10 cellular contexts compared by ENCODE assay signal in the genomic region with DNA sequence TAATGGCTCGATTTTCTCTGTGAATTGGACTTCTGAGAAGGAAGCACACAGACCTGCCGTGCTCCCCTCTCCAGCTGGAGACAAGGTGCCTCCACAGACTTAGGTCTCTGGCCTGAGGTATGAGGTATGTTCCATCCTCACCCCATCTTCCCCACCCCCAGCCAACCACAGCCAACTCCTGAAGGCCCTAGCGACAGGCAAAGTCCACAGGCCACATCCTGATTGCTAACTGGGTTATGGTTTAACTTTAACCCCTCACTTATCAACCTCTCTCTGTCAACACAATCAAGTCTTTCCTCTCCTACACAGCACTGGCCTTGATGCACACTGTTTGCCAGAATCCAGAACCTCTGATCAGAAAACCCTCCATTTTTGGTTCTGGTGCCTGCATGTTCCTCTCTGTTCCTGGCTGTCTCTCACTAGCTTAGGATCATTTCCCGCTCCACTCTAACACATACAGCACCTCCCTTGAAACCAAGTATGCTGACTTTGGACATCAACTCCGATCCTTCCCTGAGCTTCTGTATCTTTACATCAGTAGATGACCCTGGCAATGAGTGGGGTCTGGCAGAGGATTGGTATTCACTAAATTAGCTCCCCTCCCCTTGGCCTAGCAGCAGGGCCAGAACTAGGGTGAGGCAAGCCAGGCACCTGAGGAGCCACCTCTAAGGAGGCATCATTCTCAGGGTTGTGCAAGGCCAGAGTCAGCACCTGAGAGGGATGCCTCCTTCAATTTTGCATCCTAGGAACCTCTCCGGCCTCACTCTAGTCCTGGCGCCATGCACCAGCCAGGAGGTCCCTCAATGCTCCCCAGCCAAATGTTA. TPM values are rescaled to one million over a fixed set of nuclear protein-coding genes. Genes with fewer than 3 reads are reported as not detected.
DNase-seq lines count a peak whose midpoint lies in the region; ATAC-seq lines count a peak whose summit lies in the region.
"Had no signal": no experiment of that assay in that cellular context is flagged by ENCODE, and none has a peak within 500 bp of the region (broad histone marks: within the 10 kb centered on the region; RNA-seq: fewer than 3 reads in every experiment).

No MANE protein-coding gene starts in this region.

- H3K4me1 Mint-ChIP-seq in activated T-helper 2 cell treated with anti-CD3 and anti-CD28 coated beads, Interferon-gamma antibody, Interleukin-2, Interleukin-4, amounts not matched to agents 10 μg/mL and 5 μg/mL and 100 μg/mL, durations not matched to agents 14 hours and 24 hours and 36 hours (ENCODE audit: low read depth): peaks cover 38% of the 10 kb centered on the region

- no peak overlapping the region for H3K14ac ChIP-seq in neuronal stem cell (ENCODE audit: low read length)

- no peaks in the 10 kb centered on the region for H3K9me3 ChIP-seq in neuronal stem cell (replicated peaks in 1 of 2; ENCODE audit: control insufficient read depth in 2 of 2, insufficient read depth in 1 of 2, low read depth in 1 of 2, low read length in 2 of 2)
- H3K9me3 ChIP-seq: left ventricle myocardium inferior had no signal

- peaks cover 2 to 57% (median 2%) of the 10 kb centered on the region in 3 experiments for H3K27me3 ChIP-seq in neuronal stem cell (ENCODE audit: control insufficient read depth in 3 of 3, insufficient read depth in 3 of 3, low read depth in 1 of 3, low read length in 3 of 3)

- H3K4me2 ChIP-seq in neuronal stem cell (ENCODE audit: insufficient read depth, low read length, poor library complexity, severe bottlenecking): no peak overlapping the region

- no CpG with 5 or more reads among the region's 7 CpGs for WGBS in neuronal stem cell (ENCODE audit: extremely low coverage in 2 of 2, insufficient read length in 2 of 2, insufficient replicate concordance in 1 of 2), 2 donors

- no peak overlapping the region for H3K27ac ChIP-seq in neuronal stem cell (replicated peaks; ENCODE audit: low read length)
- H3K27ac ChIP-seq: left ventricle myocardium inferior had no signal

- no peak overlapping the region for H3K4me3 ChIP-seq in neuronal stem cell (ENCODE audit: low read length in 2 of 2)
- H3K4me3 ChIP-seq: left ventricle myocardium inferior had no signal

- H3K9me3 Mint-ChIP-seq in activated T-helper 2 cell treated with anti-CD3 and anti-CD28 coated beads, Interferon-gamma antibody, Interleukin-2, Interleukin-4, amounts not matched to agents 10 μg/mL and 5 μg/mL and 100 μg/mL, durations not matched to agents 14 hours and 24 hours and 36 hours: no peaks in the 10 kb centered on the region

- H4K91ac ChIP-seq in neuronal stem cell (ENCODE audit: low read depth, low read length, poor library complexity): no peak overlapping the region

- H2BK12ac ChIP-seq in neuronal stem cell (ENCODE audit: low read length): no peak overlapping the region

- no peak overlapping the region for H3K4me3 Mint-ChIP-seq in activated T-helper 2 cell treated with anti-CD3 and anti-CD28 coated beads, Interferon-gamma antibody, Interleukin-2, Interleukin-4, amounts not matched to agents 10 μg/mL and 5 μg/mL and 100 μg/mL, durations not matched to agents 14 hours and 24 hours and 36 hours (ENCODE audit: low read depth)

- DNase-seq in OCI-M1 (lab: John Stamatoyannopoulos, UW) (peak; percentile 54), neuronal stem cell (ENCODE audit: low spot score) (no peak), cortex of kidney (lab: John Stamatoyannopoulos, UW) (no peak), NCI-H1105 (lab: John Stamatoyannopoulos, UW) (no peak)
- DNase-seq in activated T-helper 2 cell treated with anti-CD3 and anti-CD28 coated beads, Interferon-gamma antibody, Interleukin-2, Interleukin-4, amounts not matched to agents 10 μg/mL and 5 μg/mL and 100 μg/mL, durations not matched to agents 14 hours and 24 hours and 36 hours (ENCODE audit: low spot score): peak; percentile 75
- DNase-seq: DMS 273 treated with DMSO at 0.1 percent for 48 hours, left ventricle myocardium inferior had no signal

- H2AFZ ChIP-seq in neuronal stem cell (ENCODE audit: low read length): no peak overlapping the region

- ATAC-seq in GM18909 (IDR thresholded peaks at IDR 0.05; ENCODE audit: poor library complexity, unreplicated experiment) (peak; percentile 74), GM21529 (IDR thresholded peaks at IDR 0.05; ENCODE audit: unreplicated experiment) (no peak), GM21825 (IDR thresholded peaks at IDR 0.05; ENCODE audit: unreplicated experiment) (no peak)

- no peak overlapping the region for H3K23ac ChIP-seq in neuronal stem cell (ENCODE audit: low read depth, low read length, poor library complexity)

- no peaks in the 10 kb centered on the region for H3K27me3 Mint-ChIP-seq in activated T-helper 2 cell treated with anti-CD3 and anti-CD28 coated beads, Interferon-gamma antibody, Interleukin-2, Interleukin-4, amounts not matched to agents 10 μg/mL and 5 μg/mL and 100 μg/mL, durations not matched to agents 14 hours and 24 hours and 36 hours (ENCODE audit: low read depth)

- H3K4me1 ChIP-seq in neuronal stem cell (ENCODE audit: control insufficient read depth in 2 of 2, insufficient read depth in 1 of 2, low read depth in 1 of 2, low read length in 2 of 2): peaks cover 0 to 2% of the 10 kb centered on the region in 2 donors

- H3K36me3 ChIP-seq in neuronal stem cell (replicated peaks in 1 of 2; ENCODE audit: control insufficient read depth in 2 of 2, insufficient read depth in 2 of 2, low read length in 2 of 2): no peaks in the 10 kb centered on the region
- H3K36me3 ChIP-seq: left ventricle myocardium inferior had no signal

- no peaks in the 10 kb centered on the region for H3K79me1 ChIP-seq in neuronal stem cell (ENCODE audit: low read depth, low read length)

- H2BK15ac ChIP-seq in neuronal stem cell (ENCODE audit: low read length): peak overlapping the region; percentile 37

- H2AK5ac ChIP-seq in neuronal stem cell (ENCODE audit: low read depth, low read length): peak overlapping the region; percentile 13

- no peak overlapping the region for H3K9ac ChIP-seq in neuronal stem cell (ENCODE audit: low read depth, low read length, poor library complexity)

- peaks cover 45% of the 10 kb centered on the region for H3K36me3 Mint-ChIP-seq in activated T-helper 2 cell treated with anti-CD3 and anti-CD28 coated beads, Interferon-gamma antibody, Interleukin-2, Interleukin-4, amounts not matched to agents 10 μg/mL and 5 μg/mL and 100 μg/mL, durations not matched to agents 14 hours and 24 hours and 36 hours (ENCODE audit: low read depth)

- H2BK120ac ChIP-seq in neuronal stem cell (ENCODE audit: low read depth, low read length): no peak overlapping the region

- no peak overlapping the region for H2BK5ac ChIP-seq in neuronal stem cell (ENCODE audit: low read length)

- H3K4ac ChIP-seq in neuronal stem cell (ENCODE audit: low read length): no peak overlapping the region

- no peak overlapping the region for H3K27ac Mint-ChIP-seq in activated T-helper 2 cell treated with anti-CD3 and anti-CD28 coated beads, Interferon-gamma antibody, Interleukin-2, Interleukin-4, amounts not matched to agents 10 μg/mL and 5 μg/mL and 100 μg/mL, durations not matched to agents 14 hours and 24 hours and 36 hours

- intact Hi-C loops in activated T-helper 2 cell treated with anti-CD3 and anti-CD28 coated beads, Interferon-gamma antibody, Interleukin-2, Interleukin-4, amounts not matched to agents 10 μg/mL and 5 μg/mL and 100 μg/mL, durations not matched to agents 14 hours and 24 hours and 36 hours (cut with micrococcal nuclease): loop anchor here (5.0 kb wide), 2 partner anchors 154 to 156 kb away; a partner anchor contains a TSS

- no peak overlapping the region for H4K8ac ChIP-seq in neuronal stem cell (ENCODE audit: low read depth, low read length)

- no peak overlapping the region for H3K18ac ChIP-seq in neuronal stem cell (ENCODE audit: low read length)

RNA-seq across cellular contexts. Expression of a gene that starts 22.0 kb away (rescaled TPM):
- total RNA-seq in activated T-helper 2 cell treated with anti-CD3 and anti-CD28 coated beads, Interferon-gamma antibody, Interleukin-2, Interleukin-4, amounts not matched to agents 10 μg/mL and 5 μg/mL and 100 μg/mL, durations not matched to agents 14 hours and 24 hours and 36 hours: 377 and 389 TPM in 2 replicates
- polyA plus RNA-seq in neuronal stem cell (2013, experiment 1 of 2): 0.03 TPM
- not detected for polyA plus RNA-seq in neuronal stem cell (2013, experiment 2 of 2)

RNA-seq across cellular contexts. Expression of a gene that starts 26.4 kb away (rescaled TPM):
- total RNA-seq in activated T-helper 2 cell treated with anti-CD3 and anti-CD28 coated beads, Interferon-gamma antibody, Interleukin-2, Interleukin-4, amounts not matched to agents 10 μg/mL and 5 μg/mL and 100 μg/mL, durations not matched to agents 14 hours and 24 hours and 36 hours: 0.02 TPM in 1 of 2 replicates, not detected in the other
- polyA plus RNA-seq in neuronal stem cell (2013, experiment 1 of 2): 0.14 TPM
- polyA plus RNA-seq in neuronal stem cell (2013, experiment 2 of 2): 0.14 TPM

RNA-seq across cellular contexts. Expression of a gene that starts 49.4 kb away (rescaled TPM):
- total RNA-seq in activated T-helper 2 cell treated with anti-CD3 and anti-CD28 coated beads, Interferon-gamma antibody, Interleukin-2, Interleukin-4, amounts not matched to agents 10 μg/mL and 5 μg/mL and 100 μg/mL, durations not matched to agents 14 hours and 24 hours and 36 hours: 49.5 and 49.7 TPM in 2 replicates
- polyA plus RNA-seq in neuronal stem cell (2013, experiment 1 of 2): 0.47 TPM
- polyA plus RNA-seq in neuronal stem cell (2013, experiment 2 of 2): 0.47 TPM

RNA-seq across cellular contexts. Expression of a gene that starts 50.2 kb away (rescaled TPM):
- 0.30 and 0.32 TPM in 2 replicates for total RNA-seq in activated T-helper 2 cell treated with anti-CD3 and anti-CD28 coated beads, Interferon-gamma antibody, Interleukin-2, Interleukin-4, amounts not matched to agents 10 μg/mL and 5 μg/mL and 100 μg/mL, durations not matched to agents 14 hours and 24 hours and 36 hours
- 1.0 TPM for polyA plus RNA-seq in neuronal stem cell (2013, experiment 1 of 2)
- 0.97 TPM for polyA plus RNA-seq in neuronal stem cell (2013, experiment 2 of 2)

Comparison
In these comparisons a context has a peak if more than half of its experiments do, and no peak if none do; other contexts are left out.
1. DNase-seq: peak in OCI-M1 (single experiment) and activated T-helper 2 cell treated with anti-CD3 and anti-CD28 coated beads, Interferon-gamma antibody, Interleukin-2, Interleukin-4, amounts not matched to agents 10 μg/mL and 5 μg/mL and 100 μg/mL, durations not matched to agents 14 hours and 24 hours and 36 hours (single experiment); none in neuronal stem cell (single experiment), cortex of kidney (single experiment) and NCI-H1105 (single experiment).